In the genomic region with DNA sequence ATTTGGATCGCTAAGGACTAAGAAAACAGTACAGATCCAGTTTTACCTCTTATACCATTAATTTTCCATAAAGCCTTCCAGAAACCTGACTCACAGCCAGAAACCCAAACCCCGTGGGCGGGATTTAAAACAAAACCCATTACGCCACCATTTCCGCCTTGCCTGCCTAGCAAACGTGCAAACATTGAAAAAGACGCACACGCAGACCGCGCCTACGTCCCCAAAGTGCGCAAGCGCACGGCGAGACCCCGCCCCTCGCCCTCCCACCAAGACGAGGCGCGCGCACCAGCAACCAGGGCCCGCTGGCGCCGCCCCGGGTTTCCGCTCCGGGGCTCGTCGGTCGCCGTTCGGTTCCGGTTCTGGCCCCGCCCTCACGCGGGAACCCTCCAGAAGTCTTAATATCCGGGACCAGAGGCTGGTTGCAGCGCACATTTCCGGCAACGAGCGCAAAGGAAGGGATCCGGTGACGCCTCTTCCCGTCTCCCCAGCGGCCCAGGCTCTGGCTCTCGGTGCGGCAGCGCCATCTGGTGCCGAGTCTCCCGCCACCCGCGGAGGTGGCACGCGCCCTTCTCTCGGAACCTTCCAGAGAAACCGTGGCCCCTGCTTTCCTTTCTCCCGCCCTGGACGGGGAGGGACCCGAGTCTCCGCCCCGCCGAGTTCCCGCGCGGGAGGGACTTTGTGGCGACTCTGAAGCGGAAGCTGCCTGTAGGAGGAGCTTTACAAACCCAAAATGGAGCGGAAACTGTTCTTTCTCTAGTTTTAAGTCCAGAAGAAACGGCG, we compare ENCODE assay signal across 8 cellular contexts.
A peak's percentile ranks its signal among the peaks of the same experiment; 100 is the strongest.
DNase-seq lines count a peak whose midpoint lies in the region; ATAC-seq and TF ChIP-seq lines count a peak whose summit lies in the region.

No MANE protein-coding gene starts in this region.

- H3K4me3 ChIP-seq in esophagus muscularis mucosa (peak overlapping the region; percentile 49 to 58 (median 57)), muscle layer of duodenum (ENCODE audit: low read depth in 1 of 2, low read length in 2 of 2) (peak overlapping the region; percentile 59 to 82)

- peak overlapping the region; percentile 91 to 95 for H3K4me3 Mint-ChIP-seq in activated T-cell treated with anti-CD3 and anti-CD28 coated beads, Interleukin-2, amount 50 U/mL, for 72 hours

- H3K4me1 ChIP-seq in esophagus muscularis mucosa (peaks cover 24 to 50% (median 40%) of the 10 kb centered on the region in 4 donors), muscle layer of duodenum (ENCODE audit: control insufficient read depth in 1 of 2, insufficient read depth in 2 of 2, low read length in 2 of 2) (peaks cover 21 to 22% of the 10 kb centered on the region in 2 donors)

- in situ Hi-C loops in KBM-7 (cut with MboI; ENCODE audit: low pct_unique_long_range_greater_than_20kb, low sequenced_read_pairs), result no loop called here

- peak overlapping the region; percentile 100 for H3K27ac Mint-ChIP-seq in activated T-cell treated with anti-CD3 and anti-CD28 coated beads, Interleukin-2, amount 50 U/mL, for 72 hours

- DNase-seq in DMS79 (lab: John Stamatoyannopoulos, UW) (peak; percentile 97), KBM-7 (peak; percentile 100), esophagus muscularis mucosa (ENCODE audit: extremely low spot score) (peak; percentile 100)
- peak; percentile 98 to 99 for DNase-seq in activated T-cell treated with anti-CD3 and anti-CD28 coated beads, Interleukin-2, amount 50 U/mL, for 72 hours
- peak; percentile 96 to 98 for DNase-seq in stimulated activated CD8-positive, alpha-beta memory T cell treated with anti-CD3 and anti-CD28 coated beads, Interleukin-7, amount 100 ng/mL, for 4 hours (ENCODE audit: low read depth in 2 of 2)

- peak; percentile 89 to 97 (median 90) for TF ChIP-seq CTCF in esophagus muscularis mucosa (IDR thresholded peaks at IDR 0.05)

- H3K4me1 Mint-ChIP-seq in activated T-cell treated with anti-CD3 and anti-CD28 coated beads, Interleukin-2, amount 50 U/mL, for 72 hours (ENCODE audit: low read depth), result peaks cover 51% of the 10 kb centered on the region

- peak; percentile 98 for TF ChIP-seq EP300 in esophagus muscularis mucosa (IDR thresholded peaks at IDR 0.05)

- H3K27me3 Mint-ChIP-seq in activated T-cell treated with anti-CD3 and anti-CD28 coated beads, Interleukin-2, amount 50 U/mL, for 72 hours (ENCODE audit: low read depth), result no peaks in the 10 kb centered on the region

- H3K27ac ChIP-seq in esophagus muscularis mucosa (replicated peaks in 1 of 4), result peak overlapping the region; percentile 91 to 95 (median 92)
- H3K27ac ChIP-seq in muscle layer of duodenum (ENCODE audit: low read length), result peak overlapping the region; percentile 100

- H3K27me3 ChIP-seq in esophagus muscularis mucosa, result no peaks in the 10 kb centered on the region
- no peaks in the 10 kb centered on the region for H3K27me3 ChIP-seq in muscle layer of duodenum (ENCODE audit: low read depth, low read length)

- WGBS in esophagus muscularis mucosa, result 0% methylated on average over 19 of the region's 70 CpGs

- TF ChIP-seq POLR2A in esophagus muscularis mucosa (IDR thresholded peaks at IDR 0.05; ENCODE audit: low read depth), result peak; percentile 16

- peaks cover 2 to 3% of the 10 kb centered on the region in 2 donors for H3K9me3 Mint-ChIP-seq in activated T-cell treated with anti-CD3 and anti-CD28 coated beads, Interleukin-2, amount 50 U/mL, for 72 hours

- H3K36me3 Mint-ChIP-seq in activated T-cell treated with anti-CD3 and anti-CD28 coated beads, Interleukin-2, amount 50 U/mL, for 72 hours (ENCODE audit: insufficient read depth in 2 of 2), result no peaks in the 10 kb centered on the region

- ATAC-seq in GM21717 (IDR thresholded peaks at IDR 0.05; ENCODE audit: unreplicated experiment), result peak; percentile 90
- ATAC-seq in activated T-cell treated with anti-CD3 and anti-CD28 coated beads, Interleukin-2, amount 50 U/mL, for 72 hours (replicated peaks in 1 of 2), result peak; percentile 87 to 90

- H3K36me3 ChIP-seq in esophagus muscularis mucosa (no peaks in the 10 kb centered on the region), muscle layer of duodenum (ENCODE audit: control insufficient read depth in 1 of 2, insufficient read depth in 2 of 2, low read length in 2 of 2) (peaks cover 0 to 12% of the 10 kb centered on the region in 2 donors)

- intact Hi-C loops in esophagus muscularis mucosa (cut with DNase I), result loop anchor here (5.0 kb wide), 1 partner anchor 190 kb away; no protein-coding TSS in a partner anchor

- H3K9me3 ChIP-seq in esophagus muscularis mucosa, result no peaks in the 10 kb centered on the region
- H3K9me3 ChIP-seq in muscle layer of duodenum (ENCODE audit: control insufficient read depth in 1 of 2, low read length in 2 of 2), result no peaks in the 10 kb centered on the region

TF ChIP-seq in PFSK-1, 5 proteins besides CTCF, POLR2A, EP300 and RAD21:
- peak; percentile 44 for TF ChIP-seq FOXP2 (optimal IDR thresholded peaks at IDR 0.05; ENCODE audit: borderline replicate concordance, extremely low read depth, extremely low read length, insufficient read depth)
- TF ChIP-seq SIN3A (IDR thresholded peaks at IDR 0.05; ENCODE audit: borderline replicate concordance, insufficient read depth, low read length), result no peak
- peak; percentile 77; the same call in 1 of the 2 replicates for TF ChIP-seq TAF1 (IDR thresholded peaks at IDR 0.05; ENCODE audit: borderline replicate concordance, insufficient read depth, low read length)
- TF ChIP-seq POLR2AphosphoS5 (IDR thresholded peaks at IDR 0.05; ENCODE audit: low read depth, low read length), result peak; percentile 62; the same call in 1 of the 2 replicates
TF ChIP-seq in PFSK-1: peak in this region for 3.

Comparison
In these comparisons a context has a peak if more than half of its experiments do, and no peak if none do; other contexts are left out.
1. Peak in every context shown above with its lines: DNase-seq, ATAC-seq, H3K4me3 ChIP-seq and H3K27ac ChIP-seq.